8 cellular contexts compared by ENCODE assay signal in genomic region chr9:136119259-136120118, GRCh38. TPM values are rescaled to one million over a fixed set of nuclear protein-coding genes. Genes with fewer than 3 reads are reported as not detected.
DNase-seq lines count a peak whose midpoint lies in the region; ATAC-seq and TF ChIP-seq lines count a peak whose summit lies in the region.

No MANE protein-coding gene starts in this region.

- H3K4me1 ChIP-seq in Peyer's patch (peaks cover 0 to 38% (median 17%) of the 10 kb centered on the region in 4 donors), transverse colon (peaks cover 14 to 34% (median 29%) of the 10 kb centered on the region in 4 donors)

- H3K27me3 Mint-ChIP-seq in dendritic cell treated with granulocyte-macrophage colony-stimulating factor and Interleukin-4, amounts not matched to agents 40 ng/mL and 50 ng/mL, for 4 days: peaks cover 14% of the 10 kb centered on the region

- H3K36me3 ChIP-seq in Peyer's patch (peaks cover 0 to 18% (median 0%) of the 10 kb centered on the region in 3 donors), transverse colon (no peaks in the 10 kb centered on the region)

- H3K27me3 ChIP-seq in Peyer's patch (no peaks in the 10 kb centered on the region), transverse colon (peaks cover 12% of the 10 kb centered on the region)

- peaks cover 35% of the 10 kb centered on the region for H3K36me3 Mint-ChIP-seq in dendritic cell treated with granulocyte-macrophage colony-stimulating factor and Interleukin-4, amounts not matched to agents 40 ng/mL and 50 ng/mL, for 4 days (ENCODE audit: low read depth)

- WGBS in transverse colon (ENCODE audit: low coverage in 1 of 2), 2 donors: 8 to 20% methylated on average over 4 to 50 of the region's 50 CpGs

- H3K4me3 ChIP-seq in Peyer's patch (peak overlapping the region; percentile 81 to 100 (median 98)), transverse colon (peak overlapping the region; percentile 65 to 93 (median 80))

- no peak for TF ChIP-seq EP300 in transverse colon (IDR thresholded peaks at IDR 0.05; ENCODE audit: low read depth)

- H3K9me3 Mint-ChIP-seq in dendritic cell treated with granulocyte-macrophage colony-stimulating factor and Interleukin-4, amounts not matched to agents 40 ng/mL and 50 ng/mL, for 4 days: no peaks in the 10 kb centered on the region

- intact Hi-C loops in dendritic cell treated with granulocyte-macrophage colony-stimulating factor and Interleukin-4, amounts not matched to agents 40 ng/mL and 50 ng/mL, for 4 days (cut with micrococcal nuclease): loop anchor here (1.0 to 5.0 kb wide), 4 partner anchors 25 to 252 kb away; partner anchors contain the start of gene NACC2
- intact Hi-C loops in transverse colon (cut with DNase I; ENCODE audit: low total_unique reads): loop anchor here (1.0 to 5.0 kb wide), 2 partner anchors 128 to 252 kb away; no protein-coding TSS in a partner anchor

- TF ChIP-seq CTCF in Peyer's patch (IDR thresholded peaks at IDR 0.05) (peak in 2 of 6 experiments; percentile 4 to 6), transverse colon (IDR thresholded peaks at IDR 0.05) (no peak)

- DNase-seq in CD1c-positive myeloid dendritic cell (ENCODE audit: extremely low spot score) (peak; percentile 32), Peyer's patch (peak in 2 of 3 donors; percentile 71 to 81), lung microvascular endothelial cell (ENCODE audit: low read depth in 2 of 2) (peak; percentile 29 to 43), transverse colon (peak; percentile 47), NCI-H1930 (lab: John Stamatoyannopoulos, UW) (no peak)

- TF ChIP-seq POLR2A in Peyer's patch (IDR thresholded peaks at IDR 0.05) (peak in 1 of 2 donors; percentile 16), transverse colon (IDR thresholded peaks at IDR 0.05) (no peak)

- ATAC-seq in GM21737 (IDR thresholded peaks at IDR 0.05; ENCODE audit: unreplicated experiment): peak; percentile 4
- ATAC-seq in GM18873 (IDR thresholded peaks at IDR 0.05; ENCODE audit: low FRiP score, unreplicated experiment): no peak

- H3K27ac Mint-ChIP-seq in dendritic cell treated with granulocyte-macrophage colony-stimulating factor and Interleukin-4, amounts not matched to agents 40 ng/mL and 50 ng/mL, for 4 days: peak overlapping the region; percentile 80

- in situ Hi-C loops in transverse colon (cut with MboI; ENCODE audit: low pct_ligation_motif_present in 1 of 4, low pct_unique_long_range_greater_than_20kb in 1 of 4, low sequenced_read_pairs in 3 of 4): loop anchor here (5.0 to 25.0 kb wide), 5 partner anchors 152 to 257 kb away; partner anchors contain the start of gene UBAC1 (in 2 of the 4)

- H3K27ac ChIP-seq in Peyer's patch (peak overlapping the region; percentile 96 to 100 (median 97)), transverse colon (peak overlapping the region; percentile 94 to 98 (median 97))

- H3K4me3 Mint-ChIP-seq in dendritic cell treated with granulocyte-macrophage colony-stimulating factor and Interleukin-4, amounts not matched to agents 40 ng/mL and 50 ng/mL, for 4 days: peak overlapping the region; percentile 74

- H3K9me3 ChIP-seq in Peyer's patch (no peaks in the 10 kb centered on the region), transverse colon (no peaks in the 10 kb centered on the region)

- H3K4me1 Mint-ChIP-seq in dendritic cell treated with granulocyte-macrophage colony-stimulating factor and Interleukin-4, amounts not matched to agents 40 ng/mL and 50 ng/mL, for 4 days (ENCODE audit: low read depth): peaks cover 40% of the 10 kb centered on the region

RNA-seq across cellular contexts. Expression of gene TMEM250, which starts 0.8 kb away (rescaled TPM):
- total RNA-seq in Peyer's patch (10 to 100 TPM; 34.7 to 75.0 (median 69.2) TPM), lung microvascular endothelial cell (34.0 and 44.4 TPM in 2 replicates), transverse colon (100 to 1,000 TPM in 2 of 4 donors, 10 to 100 TPM in 2; 50.3 to 187 (median 86.6) TPM)

RNA-seq across cellular contexts. Expression of gene NACC2, which starts 24.4 kb away (rescaled TPM):
- total RNA-seq in Peyer's patch (10 to 100 TPM in 3 of 4 donors, 1 to 10 TPM in 1; 8.3 to 24.3 (median 23.1) TPM), lung microvascular endothelial cell (10.9 and 11.6 TPM in 2 replicates), transverse colon (10 to 100 TPM; 22.2 to 64.3 (median 26.5) TPM)

Comparison
In these comparisons a context has a peak if more than half of its experiments do, and no peak if none do; other contexts are left out.
1. DNase-seq: peak in CD1c-positive myeloid dendritic cell (single experiment), Peyer's patch (2 of 3), lung microvascular endothelial cell (2 of 2) and transverse colon (single experiment); none in NCI-H1930 (0 of 2).